ENCODE assay signal across 1 cellular context in genomic region chr3:15332405-15333098, GRCh38.
TF ChIP-seq lines count a peak whose summit lies in the region.

SH3BP5 (minus strand) TSS chr3:15332586; CDS start chr3:15332408, 178 bp downstream.

TF ChIP-seq in K562, 482 proteins besides CTCF, POLR2A, EP300 and RAD21 (continued from another document and continues in another):
- TF ChIP-seq SOX6 (IDR thresholded peaks at IDR 0.05): peak; percentile 46; the same call in 1 of the 2 replicates
- TF ChIP-seq, protein P1, sequence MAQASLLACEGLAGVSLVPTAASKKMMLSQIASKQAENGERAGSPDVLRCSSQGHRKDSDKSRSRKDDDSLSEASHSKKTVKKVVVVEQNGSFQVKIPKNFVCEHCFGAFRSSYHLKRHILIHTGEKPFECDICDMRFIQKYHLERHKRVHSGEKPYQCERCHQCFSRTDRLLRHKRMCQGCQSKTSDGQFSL (CRISPR knock-in tag; IDR thresholded peaks at IDR 0.05): no peak
- TF ChIP-seq, protein P1 (tag; IDR thresholded peaks at IDR 0.05): no peak
- TF ChIP-seq FOXO4 (CRISPR knock-in tag; IDR thresholded peaks at IDR 0.05): 0 out of 2 replicates have a peak, but pooled peaks have one; percentile 77
- no peak for TF ChIP-seq CC2D1A (IDR thresholded peaks at IDR 0.05)
- no peak for TF ChIP-seq ZNF561 (CRISPR knock-in tag; conservative IDR thresholded peaks at IDR 0.05)
- no peak for TF ChIP-seq STAT5A (IDR thresholded peaks at IDR 0.05; ENCODE audit: borderline replicate concordance, low read length)
- 0 out of 2 replicates have a peak, but pooled peaks have one; percentile 20 for TF ChIP-seq MIER1 (IDR thresholded peaks at IDR 0.05; ENCODE audit: low read depth)
- 0 out of 2 replicates have a peak, but pooled peaks have one; percentile 30 for TF ChIP-seq ZNF165 (CRISPR knock-in tag; IDR thresholded peaks at IDR 0.05; ENCODE audit: borderline replicate concordance)
- no peak for TF ChIP-seq PKNOX1 (IDR thresholded peaks at IDR 0.05)
- no peak for TF ChIP-seq HNRNPH1 (optimal IDR thresholded peaks at IDR 0.05; ENCODE audit: low read depth, low read length)
- TF ChIP-seq FOXP1 (CRISPR knock-in tag; IDR thresholded peaks at IDR 0.05): peak; percentile 77; the same call in 1 of the 2 replicates
- TF ChIP-seq ZNF134 (CRISPR knock-in tag; conservative IDR thresholded peaks at IDR 0.05): no peak
- no peak for TF ChIP-seq ZNF224 (CRISPR knock-in tag; IDR thresholded peaks at IDR 0.05)
- TF ChIP-seq EHMT2 (IDR thresholded peaks at IDR 0.05): no peak
- TF ChIP-seq, protein P2, sequence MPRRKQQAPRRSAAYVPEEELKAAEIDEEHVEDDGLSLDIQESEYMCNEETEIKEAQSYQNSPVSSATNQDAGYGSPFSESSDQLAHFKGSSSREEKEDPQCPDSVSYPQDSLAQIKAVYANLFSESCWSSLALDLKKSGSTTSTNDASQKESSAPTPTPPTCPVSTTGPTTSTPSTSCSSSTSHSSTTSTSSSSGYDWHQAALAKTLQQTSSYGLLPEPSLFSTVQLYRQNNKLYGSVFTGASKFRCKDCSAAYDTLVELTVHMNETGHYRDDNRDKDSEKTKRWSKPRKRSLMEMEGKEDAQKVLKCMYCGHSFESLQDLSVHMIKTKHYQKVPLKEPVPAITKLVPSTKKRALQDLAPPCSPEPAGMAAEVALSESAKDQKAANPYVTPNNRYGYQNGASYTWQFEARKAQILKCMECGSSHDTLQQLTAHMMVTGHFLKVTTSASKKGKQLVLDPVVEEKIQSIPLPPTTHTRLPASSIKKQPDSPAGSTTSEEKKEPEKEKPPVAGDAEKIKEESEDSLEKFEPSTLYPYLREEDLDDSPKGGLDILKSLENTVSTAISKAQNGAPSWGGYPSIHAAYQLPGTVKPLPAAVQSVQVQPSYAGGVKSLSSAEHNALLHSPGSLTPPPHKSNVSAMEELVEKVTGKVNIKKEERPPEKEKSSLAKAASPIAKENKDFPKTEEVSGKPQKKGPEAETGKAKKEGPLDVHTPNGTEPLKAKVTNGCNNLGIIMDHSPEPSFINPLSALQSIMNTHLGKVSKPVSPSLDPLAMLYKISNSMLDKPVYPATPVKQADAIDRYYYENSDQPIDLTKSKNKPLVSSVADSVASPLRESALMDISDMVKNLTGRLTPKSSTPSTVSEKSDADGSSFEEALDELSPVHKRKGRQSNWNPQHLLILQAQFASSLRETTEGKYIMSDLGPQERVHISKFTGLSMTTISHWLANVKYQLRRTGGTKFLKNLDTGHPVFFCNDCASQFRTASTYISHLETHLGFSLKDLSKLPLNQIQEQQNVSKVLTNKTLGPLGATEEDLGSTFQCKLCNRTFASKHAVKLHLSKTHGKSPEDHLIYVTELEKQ (CRISPR knock-in tag; IDR thresholded peaks at IDR 0.05): 0 out of 2 replicates have a peak, but pooled peaks have one; percentile 2
- no peak for TF ChIP-seq KLF1 (tag; IDR thresholded peaks at IDR 0.05)
- no peak for TF ChIP-seq CBFA2T3 (IDR thresholded peaks at IDR 0.05)
- 0 out of 2 replicates have a peak, but pooled peaks have one; percentile 11 for TF ChIP-seq CREB1 (IDR thresholded peaks at IDR 0.05)
- peak; percentile 46 for TF ChIP-seq CREB1 (CRISPR knock-in tag; IDR thresholded peaks at IDR 0.05)
- no peak for TF ChIP-seq DNMT1 (IDR thresholded peaks at IDR 0.05)
- TF ChIP-seq, protein P3, sequence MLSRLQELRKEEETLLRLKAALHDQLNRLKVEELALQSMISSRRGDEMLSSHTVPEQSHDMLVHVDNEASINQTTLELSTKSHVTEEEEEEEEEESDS (CRISPR knock-in tag; IDR thresholded peaks at IDR 0.05): no peak
- TF ChIP-seq ETV5 (CRISPR knock-in tag; IDR thresholded peaks at IDR 0.05; ENCODE audit: low read depth): no peak; the same call in 1 of the 2 replicates
- TF ChIP-seq SMARCC2 (IDR thresholded peaks at IDR 0.05; ENCODE audit: low read depth): no peak; the same call in 1 of the 2 replicates
- TF ChIP-seq ZFP1 (CRISPR knock-in tag; IDR thresholded peaks at IDR 0.05): 0 out of 2 replicates have a peak, but pooled peaks have one; percentile 22
- TF ChIP-seq ZNF707 (CRISPR knock-in tag; conservative IDR thresholded peaks at IDR 0.05): no peak
- no peak for TF ChIP-seq ZNF699 (CRISPR knock-in tag; IDR thresholded peaks at IDR 0.05; ENCODE audit: insufficient replicate concordance)
- no peak for TF ChIP-seq FIP1L1 (IDR thresholded peaks at IDR 0.05; ENCODE audit: low read depth, low read length, poor library complexity, severe bottlenecking)
- TF ChIP-seq, protein P4, sequence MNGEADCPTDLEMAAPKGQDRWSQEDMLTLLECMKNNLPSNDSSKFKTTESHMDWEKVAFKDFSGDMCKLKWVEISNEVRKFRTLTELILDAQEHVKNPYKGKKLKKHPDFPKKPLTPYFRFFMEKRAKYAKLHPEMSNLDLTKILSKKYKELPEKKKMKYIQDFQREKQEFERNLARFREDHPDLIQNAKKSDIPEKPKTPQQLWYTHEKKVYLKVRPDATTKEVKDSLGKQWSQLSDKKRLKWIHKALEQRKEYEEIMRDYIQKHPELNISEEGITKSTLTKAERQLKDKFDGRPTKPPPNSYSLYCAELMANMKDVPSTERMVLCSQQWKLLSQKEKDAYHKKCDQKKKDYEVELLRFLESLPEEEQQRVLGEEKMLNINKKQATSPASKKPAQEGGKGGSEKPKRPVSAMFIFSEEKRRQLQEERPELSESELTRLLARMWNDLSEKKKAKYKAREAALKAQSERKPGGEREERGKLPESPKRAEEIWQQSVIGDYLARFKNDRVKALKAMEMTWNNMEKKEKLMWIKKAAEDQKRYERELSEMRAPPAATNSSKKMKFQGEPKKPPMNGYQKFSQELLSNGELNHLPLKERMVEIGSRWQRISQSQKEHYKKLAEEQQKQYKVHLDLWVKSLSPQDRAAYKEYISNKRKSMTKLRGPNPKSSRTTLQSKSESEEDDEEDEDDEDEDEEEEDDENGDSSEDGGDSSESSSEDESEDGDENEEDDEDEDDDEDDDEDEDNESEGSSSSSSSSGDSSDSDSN (IDR thresholded peaks at IDR 0.05; ENCODE audit: borderline replicate concordance in 1 of 2, low read depth in 2 of 2, low read length in 2 of 2): peak; percentile 84 to 85; a peak in 3 of 4 replicates
- TF ChIP-seq PTTG1 (tag; IDR thresholded peaks at IDR 0.05; ENCODE audit: low read depth): no peak
- no peak for TF ChIP-seq MECOM (CRISPR knock-in tag; IDR thresholded peaks at IDR 0.05)
- TF ChIP-seq SP1 (CRISPR knock-in tag; IDR thresholded peaks at IDR 0.05): peak; percentile 73
- no peak; the same call in 1 of the 2 replicates for TF ChIP-seq RNF2 (IDR thresholded peaks at IDR 0.05)
- peak in 1 of 2 experiments; percentile 96; a peak in 2 of 4 replicates for TF ChIP-seq MLLT1 (IDR thresholded peaks at IDR 0.05)
- TF ChIP-seq, protein P5, sequence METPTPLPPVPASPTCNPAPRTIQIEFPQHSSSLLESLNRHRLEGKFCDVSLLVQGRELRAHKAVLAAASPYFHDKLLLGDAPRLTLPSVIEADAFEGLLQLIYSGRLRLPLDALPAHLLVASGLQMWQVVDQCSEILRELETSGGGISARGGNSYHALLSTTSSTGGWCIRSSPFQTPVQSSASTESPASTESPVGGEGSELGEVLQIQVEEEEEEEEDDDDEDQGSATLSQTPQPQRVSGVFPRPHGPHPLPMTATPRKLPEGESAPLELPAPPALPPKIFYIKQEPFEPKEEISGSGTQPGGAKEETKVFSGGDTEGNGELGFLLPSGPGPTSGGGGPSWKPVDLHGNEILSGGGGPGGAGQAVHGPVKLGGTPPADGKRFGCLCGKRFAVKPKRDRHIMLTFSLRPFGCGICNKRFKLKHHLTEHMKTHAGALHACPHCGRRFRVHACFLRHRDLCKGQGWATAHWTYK (CRISPR knock-in tag; IDR thresholded peaks at IDR 0.05): no peak; the same call in 1 of the 2 replicates
- no peak for TF ChIP-seq MEIS2 (IDR thresholded peaks at IDR 0.05; ENCODE audit: partially characterized antibody)
- TF ChIP-seq ZNF274 (IDR thresholded peaks at IDR 0.05; ENCODE audit: borderline replicate concordance, low read depth, low read length): no peak
- TF ChIP-seq, protein P6, sequence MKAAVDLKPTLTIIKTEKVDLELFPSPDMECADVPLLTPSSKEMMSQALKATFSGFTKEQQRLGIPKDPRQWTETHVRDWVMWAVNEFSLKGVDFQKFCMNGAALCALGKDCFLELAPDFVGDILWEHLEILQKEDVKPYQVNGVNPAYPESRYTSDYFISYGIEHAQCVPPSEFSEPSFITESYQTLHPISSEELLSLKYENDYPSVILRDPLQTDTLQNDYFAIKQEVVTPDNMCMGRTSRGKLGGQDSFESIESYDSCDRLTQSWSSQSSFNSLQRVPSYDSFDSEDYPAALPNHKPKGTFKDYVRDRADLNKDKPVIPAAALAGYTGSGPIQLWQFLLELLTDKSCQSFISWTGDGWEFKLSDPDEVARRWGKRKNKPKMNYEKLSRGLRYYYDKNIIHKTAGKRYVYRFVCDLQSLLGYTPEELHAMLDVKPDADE (conservative IDR thresholded peaks at IDR 0.05; ENCODE audit: control insufficient read depth, low read depth, low read length): peak; percentile 74
- TF ChIP-seq ILF3 (IDR thresholded peaks at IDR 0.05; ENCODE audit: borderline replicate concordance): peak; percentile 67; the same call in 1 of the 2 replicates
- no peak for TF ChIP-seq ZNF124 (CRISPR knock-in tag; IDR thresholded peaks at IDR 0.05)
- TF ChIP-seq BACH1 (tag; IDR thresholded peaks at IDR 0.05): no peak
- peak in 1 of 2 experiments; percentile 57; a peak in 2 of 4 replicates for TF ChIP-seq HDAC1 (IDR thresholded peaks at IDR 0.05)
- TF ChIP-seq TCF3 (CRISPR knock-in tag; IDR thresholded peaks at IDR 0.05): no peak
- no peak for TF ChIP-seq SRSF1 (IDR thresholded peaks at IDR 0.05; ENCODE audit: low read depth, low read length)
- TF ChIP-seq PHF21A (IDR thresholded peaks at IDR 0.05; ENCODE audit: borderline replicate concordance, low read depth): peak; percentile 27; the same call in 1 of the 2 replicates
- 0 out of 2 replicates have a peak, but pooled peaks have one; percentile 29 for TF ChIP-seq PYGO2 (tag; IDR thresholded peaks at IDR 0.05)
- peak; percentile 48 for TF ChIP-seq NR2C2 (CRISPR knock-in tag; IDR thresholded peaks at IDR 0.05)
- TF ChIP-seq NR2C2 (tag; IDR thresholded peaks at IDR 0.05): peak; percentile 27
- peak; percentile 29; the same call in 1 of the 2 replicates for TF ChIP-seq MTA3 (IDR thresholded peaks at IDR 0.05; ENCODE audit: borderline replicate concordance)
- TF ChIP-seq ATF6 (CRISPR knock-in tag; IDR thresholded peaks at IDR 0.05): no peak
- no peak for TF ChIP-seq NR1H2 (CRISPR knock-in tag; IDR thresholded peaks at IDR 0.05)
